In genomic region chr19:10191347-10191746, GRCh38 we compare ENCODE assay signal across 13 cellular contexts. TPM values are rescaled to one million over a fixed set of nuclear protein-coding genes. Genes with fewer than 3 reads are reported as not detected.
DNase-seq lines count a peak whose midpoint lies in the region; ATAC-seq and TF ChIP-seq lines count a peak whose summit lies in the region.
"Had no signal": no experiment of that assay in that cellular context is flagged by ENCODE, and none has a peak within 500 bp of the region (broad histone marks: within the 10 kb centered on the region; RNA-seq: fewer than 3 reads in every experiment).

No MANE protein-coding gene starts in this region.

- H3K4me3 ChIP-seq in PC-3 (ENCODE audit: low read length) = no peak overlapping the region
- H3K4me3 ChIP-seq in fibroblast of the aortic adventitia (ENCODE audit: low read depth, low read length) = no peak overlapping the region
- no peak overlapping the region for H3K4me3 ChIP-seq in aorta (ENCODE audit: low read length in 2 of 2)
- H3K4me3 ChIP-seq: SK-N-MC, thoracic aorta had no signal

- POLR2A ChIA-PET in PC-3 (lab: Charles Lee; ENCODE audit: unreplicated experiment) = no interaction called here

- H3K36me3 ChIP-seq in PC-3 (ENCODE audit: low read depth, low read length) (peaks cover 35% of the 10 kb centered on the region), aorta (ENCODE audit: control insufficient read depth in 1 of 2, insufficient read depth in 2 of 2, low read length in 1 of 2) (no peaks in the 10 kb centered on the region)
- H3K36me3 ChIP-seq: thoracic aorta had no signal

- H3K9me2 ChIP-seq in PC-3 (replicated peaks; ENCODE audit: low read length) = no peaks in the 10 kb centered on the region

- DNase-seq in left cardiac atrium (peak; percentile 45), left ventricle myocardium superior (no peak), PC-3 (peak; percentile 46), fibroblast of the aortic adventitia (ENCODE audit: low read depth) (peak; percentile 99), aorta (peak in 1 of 2 donors; percentile 50), hypothalamus (lab: John Stamatoyannopoulos, UW) (no peak)
- DNase-seq: activated CD4-positive, alpha-beta T cell treated with anti-CD3 and anti-CD28 coated beads, Interleukin-2, amount 50 U/mL, for 48 hours; NCI-H2227 treated with DMSO at 0.1 percent for 48 hours; stimulated activated CD4-positive, alpha-beta T cell treated with anti-CD3 and anti-CD28 coated beads, Interleukin-4, amount 100 ng/mL, for 4 hours had no signal

- WGBS in aorta, 2 donors = 21 to 22% methylated on average over 2 of the region's 2 CpGs

- ATAC-seq in left cardiac atrium (no peak), left ventricle myocardium superior (no peak), PC-3 (no peak), aorta (ENCODE audit: low FRiP score) (peak; percentile 31), HG03521 (IDR thresholded peaks at IDR 0.05; ENCODE audit: unreplicated experiment) (no peak), HG03432 (IDR thresholded peaks at IDR 0.05; ENCODE audit: unreplicated experiment) (no peak)

- H3K9me3 ChIP-seq in PC-3 (ENCODE audit: low read length) (no peaks in the 10 kb centered on the region), aorta (ENCODE audit: control insufficient read depth, low read length) (no peaks in the 10 kb centered on the region)
- H3K9me3 ChIP-seq: thoracic aorta had no signal

- CTCF ChIA-PET in PC-3 (lab: Charles Lee) = no interaction called here

- H3K27me3 ChIP-seq in PC-3 (ENCODE audit: low read length) (no peaks in the 10 kb centered on the region), aorta (ENCODE audit: control insufficient read depth in 1 of 2, insufficient read depth in 2 of 2, low read length in 1 of 2) (no peaks in the 10 kb centered on the region)

- H4K20me1 ChIP-seq in PC-3 (ENCODE audit: low read length) = peaks cover 60% of the 10 kb centered on the region

- no peak overlapping the region for H2AFZ ChIP-seq in PC-3 (ENCODE audit: low read length)

- H3K79me2 ChIP-seq in PC-3 (ENCODE audit: low read length) = peaks cover 84% of the 10 kb centered on the region

- BruUV-seq in PC-3 (replicated peaks; lab: Mats Ljungman, UMichigan) = no TSS peak

- no peak overlapping the region for H3K4me2 ChIP-seq in PC-3 (ENCODE audit: low read length)

- no peak for TF ChIP-seq CTCF in PC-3 (conservative IDR thresholded peaks at IDR 0.05; ENCODE audit: low read depth, low read length)
- TF ChIP-seq CTCF in fibroblast of the aortic adventitia (IDR thresholded peaks at IDR 0.05; ENCODE audit: insufficient read depth, low read length) = no peak

- H3K9ac ChIP-seq in PC-3 (ENCODE audit: low read length) = no peak overlapping the region

- H3F3A ChIP-seq in PC-3 (ENCODE audit: low read length, unreplicated experiment) = no peaks in the 10 kb centered on the region

- intact Hi-C loops in left cardiac atrium (cut with DNase I) = loop anchor here in 1 of 2 donors (10.0 kb wide), 1 partner anchor 53 kb away; no protein-coding TSS in a partner anchor
- intact Hi-C loops in left ventricle myocardium superior (cut with micrococcal nuclease) = no loop called here
- intact Hi-C loops in PC-3 (cut with micrococcal nuclease) = no loop called here
- intact Hi-C loops in aorta (cut with DNase I) = no loop called here

- no peak overlapping the region for H3K27ac ChIP-seq in PC-3 (ENCODE audit: low read length)
- H3K27ac ChIP-seq in aorta (ENCODE audit: low read depth in 1 of 2, low read length in 2 of 2) = no peak overlapping the region
- H3K27ac ChIP-seq: SK-N-MC, thoracic aorta had no signal

- H3K4me1 ChIP-seq in PC-3 (ENCODE audit: insufficient read depth, low read length) = peaks cover 23% of the 10 kb centered on the region
- no peaks in the 10 kb centered on the region for H3K4me1 ChIP-seq in aorta (ENCODE audit: control insufficient read depth in 1 of 2, insufficient read depth in 2 of 2, low read length in 2 of 2)

RNA-seq across cellular contexts. Expression of gene DNMT1, which starts 3.4 kb away (rescaled TPM):
- total RNA-seq in left cardiac atrium (10 to 100 TPM; 32.7 to 34.9 TPM), left ventricle myocardium superior (25.1 TPM), PC-3 (2014; rRNA removed) (259 and 358 TPM in 2 replicates), fibroblast of the aortic adventitia (ENCODE audit: low replicate concordance) (72.9 and 116 TPM in 2 replicates), aorta (10 to 100 TPM; 59.6 to 89.0 TPM)
- 10 to 100 TPM in 1 of 2 donors, 1 to 10 TPM in 1; 7.1 to 32.7 TPM for polyA plus RNA-seq in aorta

RNA-seq across cellular contexts. Expression of gene S1PR2, which starts 39.8 kb away (rescaled TPM):
- total RNA-seq in left cardiac atrium = 10 to 100 TPM in 1 of 2 donors, 1 to 10 TPM in 1; 7.9 to 13.6 TPM
- total RNA-seq in left ventricle myocardium superior = 5.3 TPM
- 4.1 and 5.8 TPM in 2 replicates for total RNA-seq in PC-3 (2014; rRNA removed)
- 9.7 and 44.6 TPM in 2 replicates for total RNA-seq in fibroblast of the aortic adventitia (ENCODE audit: low replicate concordance)
- total RNA-seq in aorta = 10 to 100 TPM in 1 of 2 donors, 1 to 10 TPM in 1; 9.8 to 14.3 TPM
- polyA plus RNA-seq in aorta = 1 to 10 TPM; 3.3 to 4.2 TPM

Comparison
In these comparisons a context has a peak if more than half of its experiments do, and no peak if none do; other contexts are left out.
1. DNase-seq: peak in left cardiac atrium (single experiment), PC-3 (single experiment) and fibroblast of the aortic adventitia (single experiment); none in left ventricle myocardium superior (single experiment) and hypothalamus (0 of 51).